ENCODE assay signal across 8 cellular contexts in the genomic region with DNA sequence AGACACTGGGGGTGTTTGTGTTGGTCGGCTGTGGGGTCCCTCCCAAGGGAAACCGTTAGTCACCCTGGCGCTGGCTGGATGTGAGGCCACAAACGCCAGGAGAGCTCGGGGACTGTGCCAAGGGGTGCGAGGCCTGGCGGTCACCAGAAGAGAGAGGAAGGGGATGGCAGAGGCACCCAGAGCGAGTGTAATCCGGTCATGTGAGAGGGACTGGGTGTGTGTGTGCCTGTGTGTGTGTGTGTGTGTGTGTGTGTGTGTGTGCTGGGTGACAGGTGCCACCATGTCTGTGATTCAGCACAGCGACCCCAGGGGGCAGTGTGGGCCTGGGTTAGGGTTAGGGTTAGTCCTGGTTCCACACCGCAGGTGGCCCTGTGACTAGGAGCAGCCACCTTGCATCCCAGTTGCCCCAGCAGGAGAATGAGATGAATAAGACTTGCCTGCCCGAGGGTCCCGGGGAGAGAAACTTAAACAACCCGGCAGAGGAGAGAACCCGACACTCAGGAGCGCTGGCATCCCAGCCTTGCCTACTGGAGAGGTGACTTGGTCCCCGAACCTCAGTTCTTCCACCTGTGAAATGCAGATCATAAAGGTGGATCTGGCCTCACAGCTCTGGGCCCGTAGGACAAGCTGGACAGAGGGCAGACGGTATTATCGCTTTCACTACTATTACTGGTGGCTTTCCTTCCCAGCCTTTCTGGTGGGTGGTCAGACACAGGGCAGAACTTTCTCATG. TPM values are rescaled to one million over a fixed set of nuclear protein-coding genes. Genes with fewer than 3 reads are reported as not detected.
A peak's percentile ranks its signal among the peaks of the same experiment; 100 is the strongest.
DNase-seq lines count a peak whose midpoint lies in the region; TF ChIP-seq lines count a peak whose summit lies in the region.

No MANE protein-coding gene starts in this region.

- no peak overlapping the region for H2AK5ac ChIP-seq in mesendoderm (ENCODE audit: low read length)

- intact Hi-C loops in activated CD4-positive, alpha-beta T cell treated with anti-CD3 and anti-CD28 coated beads, Interleukin-2, amount 10 ng/mL, durations not matched to agents 24 days and 14 days (cut with micrococcal nuclease) = loop anchor here (1.0 kb wide), 1 partner anchor 193 kb away; no protein-coding TSS in a partner anchor

- H3K4me2 ChIP-seq in mesendoderm (ENCODE audit: low read length) = no peak overlapping the region

- H3K9me3 Mint-ChIP-seq in activated CD4-positive, alpha-beta T cell treated with anti-CD3 and anti-CD28 coated beads, Interleukin-2, amount 10 ng/mL, durations not matched to agents 24 days and 14 days = no peaks in the 10 kb centered on the region

- H3K27ac ChIP-seq in mesendoderm (ENCODE audit: low read depth, low read length) = no peak overlapping the region

- no CpG with 5 or more reads among the region's 20 CpGs for WGBS in mesendoderm (ENCODE audit: extremely low coverage, insufficient coverage, low lambda C conversion rate)

- no peak overlapping the region for H2BK5ac ChIP-seq in mesendoderm (ENCODE audit: low read length)

- no peaks in the 10 kb centered on the region for H3K36me3 ChIP-seq in mesendoderm (ENCODE audit: control insufficient read depth, insufficient read depth, low read length)

- peak; percentile 17 for DNase-seq in SIG-M5 treated with dmso at 0.1 percent for 504 hours (lab: John Stamatoyannopoulos, UW; ENCODE audit: unreplicated experiment)
- DNase-seq in SIG-M5 (lab: John Stamatoyannopoulos, UW) = no peak
- peak; percentile 80 for DNase-seq in NCI-H2196 (lab: John Stamatoyannopoulos, UW; ENCODE audit: unreplicated experiment)
- peak; percentile 88 for DNase-seq in activated CD4-positive, alpha-beta T cell treated with anti-CD3 and anti-CD28 coated beads, Interleukin-2, amount 10 ng/mL, durations not matched to agents 24 days and 14 days
- peak; percentile 52 for DNase-seq in choroid plexus epithelial cell (ENCODE audit: low read depth)
- peak; percentile 87 for DNase-seq in mesendoderm
- peak; percentile 24 for DNase-seq in stimulated activated CD8-positive, alpha-beta memory T cell treated with anti-CD3 and anti-CD28 coated beads, Interleukin-7, amount 100 ng/mL, for 24 hours (ENCODE audit: low read depth)
- no peak for DNase-seq in germinal center (ENCODE audit: low spot score)

- no peak overlapping the region for H3K4me3 ChIP-seq in choroid plexus epithelial cell (ENCODE audit: low read depth, low read length)
- H3K4me3 ChIP-seq in mesendoderm (ENCODE audit: low read length) = no peak overlapping the region

- no peak overlapping the region for H3K18ac ChIP-seq in mesendoderm (ENCODE audit: low read length)

- H3K4ac ChIP-seq in mesendoderm (ENCODE audit: low read depth, low read length) = no peak overlapping the region

- H3K27ac Mint-ChIP-seq in activated CD4-positive, alpha-beta T cell treated with anti-CD3 and anti-CD28 coated beads, Interleukin-2, amount 10 ng/mL, durations not matched to agents 24 days and 14 days = no peak overlapping the region

- no peaks in the 10 kb centered on the region for H3K4me1 Mint-ChIP-seq in activated CD4-positive, alpha-beta T cell treated with anti-CD3 and anti-CD28 coated beads, Interleukin-2, amount 10 ng/mL, durations not matched to agents 24 days and 14 days

- H3K36me3 Mint-ChIP-seq in activated CD4-positive, alpha-beta T cell treated with anti-CD3 and anti-CD28 coated beads, Interleukin-2, amount 10 ng/mL, durations not matched to agents 24 days and 14 days (ENCODE audit: low read depth) = no peaks in the 10 kb centered on the region

- H4K8ac ChIP-seq in mesendoderm (ENCODE audit: low read depth, low read length) = no peak overlapping the region

- peaks cover 18% of the 10 kb centered on the region for H3K27me3 Mint-ChIP-seq in activated CD4-positive, alpha-beta T cell treated with anti-CD3 and anti-CD28 coated beads, Interleukin-2, amount 10 ng/mL, durations not matched to agents 24 days and 14 days

- H3K27me3 ChIP-seq in mesendoderm (ENCODE audit: insufficient read depth, low read length, poor library complexity) = no peaks in the 10 kb centered on the region

- no peak overlapping the region for H3K23ac ChIP-seq in mesendoderm (ENCODE audit: low read length)

- no peaks in the 10 kb centered on the region for H3K79me2 ChIP-seq in mesendoderm (ENCODE audit: control insufficient read depth, insufficient read depth, low read length)

- H3K4me3 Mint-ChIP-seq in activated CD4-positive, alpha-beta T cell treated with anti-CD3 and anti-CD28 coated beads, Interleukin-2, amount 10 ng/mL, durations not matched to agents 24 days and 14 days = no peak overlapping the region

- peak; percentile 68 for TF ChIP-seq CTCF in choroid plexus epithelial cell (conservative IDR thresholded peaks at IDR 0.05; ENCODE audit: low read depth, low read length)

- H4K5ac ChIP-seq in mesendoderm (ENCODE audit: low read length) = no peak overlapping the region

- H3K56ac ChIP-seq in mesendoderm (ENCODE audit: low read length) = no peak overlapping the region

- no peaks in the 10 kb centered on the region for H3K4me1 ChIP-seq in mesendoderm (ENCODE audit: control insufficient read depth, low read depth, low read length)

- no peak overlapping the region for H3K9ac ChIP-seq in mesendoderm (ENCODE audit: low read length)

- no peak overlapping the region for H2BK120ac ChIP-seq in mesendoderm (ENCODE audit: low read depth, low read length)

- no peaks in the 10 kb centered on the region for H3K79me1 ChIP-seq in mesendoderm (ENCODE audit: low read length)

- no peak overlapping the region for H2BK15ac ChIP-seq in mesendoderm (replicated peaks; ENCODE audit: low read depth)

RNA-seq across cellular contexts. Expression of gene ADAMTSL2, which starts 1.4 kb away (rescaled TPM):
- total RNA-seq in activated CD4-positive, alpha-beta T cell treated with anti-CD3 and anti-CD28 coated beads, Interleukin-2, amount 10 ng/mL, durations not matched to agents 24 days and 14 days = not detected in 2 replicates
- 0.32 TPM for polyA plus RNA-seq in mesendoderm (2013, experiment 1 of 2)
- 0.29 TPM for polyA plus RNA-seq in mesendoderm (2013, experiment 2 of 2)

RNA-seq across cellular contexts. Expression of gene MYMK, which starts 8.3 kb away (rescaled TPM):
- not detected in 2 replicates for total RNA-seq in activated CD4-positive, alpha-beta T cell treated with anti-CD3 and anti-CD28 coated beads, Interleukin-2, amount 10 ng/mL, durations not matched to agents 24 days and 14 days
- polyA plus RNA-seq in mesendoderm (2013, experiment 1 of 2) = not detected
- 0.08 TPM for polyA plus RNA-seq in mesendoderm (2013, experiment 2 of 2)

RNA-seq across cellular contexts. Expression of gene SLC2A6, which starts 54.2 kb away (rescaled TPM):
- 3.2 and 4.0 TPM in 2 replicates for total RNA-seq in activated CD4-positive, alpha-beta T cell treated with anti-CD3 and anti-CD28 coated beads, Interleukin-2, amount 10 ng/mL, durations not matched to agents 24 days and 14 days
- 12.9 TPM for polyA plus RNA-seq in mesendoderm (2013, experiment 1 of 2)
- polyA plus RNA-seq in mesendoderm (2013, experiment 2 of 2) = 12.7 TPM

Comparison
In these comparisons a context has a peak if more than half of its experiments do, and no peak if none do; other contexts are left out.
1. DNase-seq: peak in SIG-M5 treated with dmso at 0.1 percent for 504 hours (single experiment), NCI-H2196 (single experiment), activated CD4-positive, alpha-beta T cell treated with anti-CD3 and anti-CD28 coated beads, Interleukin-2, amount 10 ng/mL, durations not matched to agents 24 days and 14 days (single experiment), choroid plexus epithelial cell (single experiment), mesendoderm (single experiment) and stimulated activated CD8-positive, alpha-beta memory T cell treated with anti-CD3 and anti-CD28 coated beads, Interleukin-7, amount 100 ng/mL, for 24 hours (single experiment); none in SIG-M5 (single experiment) and germinal center (single experiment).